8 cellular contexts compared by ENCODE assay signal in genomic region chr2:190649035-190649797, GRCh38. TPM values are rescaled to one million over a fixed set of nuclear protein-coding genes. Genes with fewer than 3 reads are reported as not detected.
A peak's percentile ranks its signal among the peaks of the same experiment; 100 is the strongest.
DNase-seq lines count a peak whose midpoint lies in the region; ATAC-seq lines count a peak whose summit lies in the region.

A gene with protein sequence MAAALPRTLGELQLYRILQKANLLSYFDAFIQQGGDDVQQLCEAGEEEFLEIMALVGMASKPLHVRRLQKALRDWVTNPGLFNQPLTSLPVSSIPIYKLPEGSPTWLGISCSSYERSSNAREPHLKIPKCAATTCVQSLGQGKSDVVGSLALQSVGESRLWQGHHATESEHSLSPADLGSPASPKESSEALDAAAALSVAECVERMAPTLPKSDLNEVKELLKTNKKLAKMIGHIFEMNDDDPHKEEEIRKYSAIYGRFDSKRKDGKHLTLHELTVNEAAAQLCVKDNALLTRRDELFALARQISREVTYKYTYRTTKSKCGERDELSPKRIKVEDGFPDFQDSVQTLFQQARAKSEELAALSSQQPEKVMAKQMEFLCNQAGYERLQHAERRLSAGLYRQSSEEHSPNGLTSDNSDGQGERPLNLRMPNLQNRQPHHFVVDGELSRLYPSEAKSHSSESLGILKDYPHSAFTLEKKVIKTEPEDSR (plus strand): TSS chr2:190649083. CDS start chr2:190659177, 10,094 bp downstream.

- peak; percentile 52 for ATAC-seq in HG02885 (IDR thresholded peaks at IDR 0.05; ENCODE audit: poor library complexity, unreplicated experiment)
- peak; percentile 51 for ATAC-seq in naive thymus-derived CD4-positive, alpha-beta T cell
- ATAC-seq in stimulated activated naive B cell treated with anti-CD40 and anti-IgM and Interleukin-4, amounts not matched to agents 10 μg/mL and 1 μg/mL and 100 μg/mL, for 72 hours (replicated peaks), result peak; percentile 63 to 67

- H3K4me3 Mint-ChIP-seq in naive thymus-derived CD4-positive, alpha-beta T cell, result peak within 1 kb of the TSS; percentile 89 to 99 (median 92)
- H3K4me3 Mint-ChIP-seq in stimulated activated naive B cell treated with anti-CD40 and anti-IgM and Interleukin-4, amounts not matched to agents 10 μg/mL and 1 μg/mL and 100 μg/mL, for 72 hours, result peak within 1 kb of the TSS; percentile 92 to 93

- intact Hi-C loops in naive thymus-derived CD4-positive, alpha-beta T cell (cut with micrococcal nuclease), result loop anchor here (1.0 to 10.0 kb wide), 16 partner anchors 14 to 1208 kb away; partner anchors contain the start of genes NEMP2 (in 2 of the 2), STAT1 (in 2 of the 2), STAT4 (in 2 of the 2) and ASNSD1 (in 1 of the 2)

- no peaks in the 10 kb centered on the region for H3K27me3 Mint-ChIP-seq in naive thymus-derived CD4-positive, alpha-beta T cell
- no peaks in the 10 kb centered on the region for H3K27me3 Mint-ChIP-seq in stimulated activated naive B cell treated with anti-CD40 and anti-IgM and Interleukin-4, amounts not matched to agents 10 μg/mL and 1 μg/mL and 100 μg/mL, for 72 hours

- DNase-seq in NCI-H146 (lab: John Stamatoyannopoulos, UW) (peak; percentile 57), NCI-H146 treated with DMSO at 0.1 percent for 48 hours (lab: John Stamatoyannopoulos, UW; ENCODE audit: unreplicated experiment) (no peak), NCI-H748 treated with DMSO at 0.1 percent for 48 hours (lab: John Stamatoyannopoulos, UW) (peak; percentile 66), activated T-cell treated with anti-CD3 and anti-CD28 coated beads for 24 hours (ENCODE audit: low read depth) (peak; percentile 49)
- DNase-seq in naive thymus-derived CD4-positive, alpha-beta T cell, result peak in 8 of 9 donors; percentile 47 to 78 (median 62)
- peak; percentile 43 for DNase-seq in stimulated activated naive B cell treated with anti-CD40 and anti-IgM and Interleukin-4, amounts not matched to agents 10 μg/mL and 1 μg/mL and 100 μg/mL, for 72 hours

- peaks cover 0 to 2% (median 0%) of the 10 kb centered on the region in 11 donors for H3K9me3 Mint-ChIP-seq in naive thymus-derived CD4-positive, alpha-beta T cell
- no peaks in the 10 kb centered on the region for H3K9me3 Mint-ChIP-seq in stimulated activated naive B cell treated with anti-CD40 and anti-IgM and Interleukin-4, amounts not matched to agents 10 μg/mL and 1 μg/mL and 100 μg/mL, for 72 hours

- H3K4me1 ChIP-seq in esophagus (ENCODE audit: control insufficient read depth in 2 of 2, insufficient read depth in 2 of 2, low read length in 1 of 2), result peaks cover 0 to 2% of the 10 kb centered on the region in 2 donors
- peaks cover 10 to 16% of the 10 kb centered on the region in 2 donors for H3K4me1 ChIP-seq in naive thymus-derived CD4-positive, alpha-beta T cell (ENCODE audit: control insufficient read depth in 2 of 2, insufficient read depth in 2 of 2, low read length in 2 of 2)

- peak within 1 kb of the TSS; percentile 63 to 99 for H3K4me3 ChIP-seq in esophagus (ENCODE audit: low read depth in 1 of 2, low read length in 2 of 2)
- peak within 1 kb of the TSS; percentile 77 for H3K4me3 ChIP-seq in naive thymus-derived CD4-positive, alpha-beta T cell (ENCODE audit: low read length)

- H3K36me3 Mint-ChIP-seq in naive thymus-derived CD4-positive, alpha-beta T cell, result no peaks in the 10 kb centered on the region
- H3K36me3 Mint-ChIP-seq in stimulated activated naive B cell treated with anti-CD40 and anti-IgM and Interleukin-4, amounts not matched to agents 10 μg/mL and 1 μg/mL and 100 μg/mL, for 72 hours, result peaks cover 0 to 3% of the 10 kb centered on the region in 2 donors

- 0% methylated on average over 48 to 86 of the region's 95 CpGs for WGBS in esophagus, 2 donors

- H3K27ac Mint-ChIP-seq in naive thymus-derived CD4-positive, alpha-beta T cell, result peak within 1 kb of the TSS; percentile 73 to 98 (median 91)
- peak within 1 kb of the TSS; percentile 92 for H3K27ac Mint-ChIP-seq in stimulated activated naive B cell treated with anti-CD40 and anti-IgM and Interleukin-4, amounts not matched to agents 10 μg/mL and 1 μg/mL and 100 μg/mL, for 72 hours

- no peaks in the 10 kb centered on the region for H3K27me3 ChIP-seq in esophagus (ENCODE audit: control insufficient read depth in 1 of 2, insufficient read depth in 2 of 2, low read length in 2 of 2)
- H3K27me3 ChIP-seq in naive thymus-derived CD4-positive, alpha-beta T cell (ENCODE audit: control insufficient read depth in 2 of 2, insufficient read depth in 2 of 2, low read length in 2 of 2), result no peaks in the 10 kb centered on the region

- H3K27ac ChIP-seq in esophagus (ENCODE audit: low read depth in 2 of 2, low read length in 1 of 2), result peak within 1 kb of the TSS; percentile 97 to 98
- H3K27ac ChIP-seq in naive thymus-derived CD4-positive, alpha-beta T cell (ENCODE audit: low read depth, low read length), result peak within 1 kb of the TSS; percentile 92

- H3K36me3 ChIP-seq in esophagus (ENCODE audit: control insufficient read depth in 2 of 2, insufficient read depth in 2 of 2, low read length in 1 of 2), result no peaks in the 10 kb centered on the region
- peaks cover 0 to 7% (median 0%) of the 10 kb centered on the region in 3 experiments for H3K36me3 ChIP-seq in naive thymus-derived CD4-positive, alpha-beta T cell (ENCODE audit: control insufficient read depth in 2 of 3, insufficient read depth in 3 of 3, low read length in 3 of 3)

- POLR2A ChIA-PET in naive thymus-derived CD4-positive, alpha-beta T cell (lab: Charles Lee), result interaction anchor here (0.6 to 2.1 kb wide), 7 partner anchors 13 to 379 kb away, joined by 3 to 14 read pairs (median 6); partner anchors contain the start of gene NEMP2

- CTCF ChIA-PET in naive thymus-derived CD4-positive, alpha-beta T cell (lab: Charles Lee), result interaction anchor here (0.7 to 5.3 kb wide), 2 partner anchors 32 to 242 kb away, joined by 3 to 23 read pairs; no protein-coding TSS in a partner anchor

- peaks cover 10 to 53% (median 47%) of the 10 kb centered on the region in 7 donors for H3K4me1 Mint-ChIP-seq in naive thymus-derived CD4-positive, alpha-beta T cell
- peaks cover 7 to 37% of the 10 kb centered on the region in 2 donors for H3K4me1 Mint-ChIP-seq in stimulated activated naive B cell treated with anti-CD40 and anti-IgM and Interleukin-4, amounts not matched to agents 10 μg/mL and 1 μg/mL and 100 μg/mL, for 72 hours

- H3K9me3 ChIP-seq in esophagus (ENCODE audit: control insufficient read depth in 2 of 2, insufficient read depth in 1 of 2, low read depth in 1 of 2, low read length in 1 of 2), result no peaks in the 10 kb centered on the region
- no peaks in the 10 kb centered on the region for H3K9me3 ChIP-seq in naive thymus-derived CD4-positive, alpha-beta T cell (ENCODE audit: control insufficient read depth in 2 of 3, low read length in 3 of 3)

RNA-seq across cellular contexts. Expression of the gene that starts here (rescaled TPM):
- polyA plus RNA-seq in esophagus, result 10 to 100 TPM; 16.8 to 25.4 TPM
- 10 to 100 TPM; 18.5 to 30.2 (median 21.1) TPM for total RNA-seq in naive thymus-derived CD4-positive, alpha-beta T cell
- polyA plus RNA-seq in naive thymus-derived CD4-positive, alpha-beta T cell, result 1 to 10 TPM; 2.5 to 2.9 TPM

Comparison
In these comparisons a context has a peak if more than half of its experiments do, and no peak if none do; other contexts are left out.
1. RNA of the gene that starts here (polyA plus RNA-seq): 16.8 to 25.4 TPM in esophagus; 2.5 to 2.9 TPM in naive thymus-derived CD4-positive, alpha-beta T cell; every median in the first group is over 4 times any median in the second.
2. Peak in every context shown above with its lines, with median percentiles within 50 percentile points of each other: ATAC-seq.